10 cellular contexts compared by ENCODE assay signal in the genomic region with DNA sequence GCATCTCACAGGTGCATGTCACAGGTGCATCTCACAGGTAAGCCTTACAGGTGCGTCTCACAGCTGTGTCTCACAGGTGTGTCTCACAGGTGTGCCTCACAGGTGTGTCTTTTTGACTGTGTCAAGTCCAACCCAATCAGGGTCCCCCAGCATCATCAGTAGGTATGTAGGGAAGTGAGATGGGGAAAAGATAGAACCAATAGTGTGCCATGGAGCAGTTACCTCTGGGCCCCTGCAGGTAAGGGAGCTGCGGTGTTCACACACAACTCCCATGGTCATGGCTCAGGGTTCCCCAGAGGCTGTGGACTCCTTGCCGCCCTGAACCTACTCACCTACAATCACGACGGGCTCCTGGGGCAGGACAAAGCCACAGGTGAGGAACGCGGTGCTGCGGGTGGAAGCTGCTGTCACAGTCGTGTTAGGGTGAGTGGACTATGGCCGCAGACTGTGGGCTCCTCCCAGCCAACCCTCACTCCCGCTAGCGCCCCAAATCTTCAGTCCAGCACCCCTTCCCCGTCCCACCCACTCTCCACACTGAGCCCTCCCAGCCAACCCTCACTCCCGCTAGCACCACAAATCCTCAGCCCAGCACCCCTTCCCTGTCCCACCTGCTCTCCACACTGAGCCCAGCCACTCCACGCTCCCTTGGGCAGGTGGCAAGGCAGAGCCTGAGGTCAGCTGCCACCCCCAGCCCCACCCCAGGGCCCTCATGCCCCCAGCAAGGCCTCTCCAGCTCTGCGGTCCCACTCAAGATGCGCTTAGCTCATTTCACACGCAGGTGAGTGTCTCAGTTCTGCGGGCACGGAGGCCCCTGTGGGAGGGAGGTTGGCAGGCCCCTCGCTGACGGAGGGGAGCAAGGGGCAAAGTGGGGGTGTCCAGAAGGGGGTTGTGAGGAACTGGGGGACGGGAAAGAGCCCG. TPM values are rescaled to one million over a fixed set of nuclear protein-coding genes. Genes with fewer than 3 reads are reported as not detected.
"Had no signal": no experiment of that assay in that cellular context is flagged by ENCODE, and none has a peak within 500 bp of the region (broad histone marks: within the 10 kb centered on the region; RNA-seq: fewer than 3 reads in every experiment).

No MANE protein-coding gene starts in this region.

- ATAC-seq: foreskin keratinocyte had no signal

- H3K36me3 ChIP-seq: brain microvascular endothelial cell, tibial nerve had no signal

- H3K27me3 ChIP-seq: brain microvascular endothelial cell, foreskin keratinocyte, tibial nerve had no signal

- H3K4me3 ChIP-seq: skin epidermis, tibial nerve had no signal

- H3K27ac ChIP-seq: brain microvascular endothelial cell, foreskin keratinocyte, skin epidermis, tibial nerve had no signal

- H3K4me1 ChIP-seq: foreskin keratinocyte, tibial nerve had no signal

- DNase-seq: activated CD4-positive, alpha-beta T cell treated with anti-CD3 and anti-CD28 coated beads for 48 hours; amniotic stem cell; brain microvascular endothelial cell; cerebellar nuclear complex; foreskin keratinocyte; T-helper 1 cell; WERI-Rb-1 had no signal

- H3K9me3 ChIP-seq: tibial nerve had no signal

RNA-seq across cellular contexts. Expression of gene TMEM271, which starts 47.2 kb away (rescaled TPM):
- polyA plus RNA-seq: foreskin keratinocyte, liver had no signal
